In the genomic region with DNA sequence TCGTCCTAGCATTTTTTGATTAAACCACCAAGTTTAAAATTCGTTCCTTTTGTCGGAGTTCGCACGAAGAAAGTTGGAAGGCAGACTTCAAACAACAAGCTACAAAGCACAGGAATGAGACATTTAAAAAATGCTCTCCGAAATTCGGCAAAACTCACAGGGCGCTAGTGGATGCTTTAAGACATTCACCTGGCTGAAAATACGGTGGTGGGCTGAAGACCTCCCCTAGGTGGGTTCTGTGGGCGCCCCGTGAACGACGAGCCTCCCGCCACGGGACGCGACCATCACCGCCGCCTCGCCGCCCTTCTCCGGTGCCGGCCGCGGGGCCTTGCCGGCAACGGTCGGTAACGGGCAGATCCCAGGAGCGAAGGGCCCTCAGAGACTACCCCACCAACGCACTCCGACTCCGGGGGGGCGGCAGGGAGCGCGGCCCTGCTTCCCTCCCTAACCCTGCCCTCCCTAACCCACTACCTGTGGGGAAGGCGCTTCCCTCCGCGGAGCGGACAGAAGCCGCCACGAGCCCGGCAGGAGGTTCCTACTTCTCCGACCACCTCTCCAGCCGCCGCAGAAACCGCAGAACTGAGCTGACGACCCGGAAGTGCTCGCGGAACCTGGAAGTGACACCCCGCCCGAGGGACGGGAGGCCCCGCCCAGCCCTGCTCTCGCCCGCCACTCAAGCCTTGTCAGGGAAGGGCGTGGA, we compare ENCODE assay signal across 1 cellular context.
TF ChIP-seq lines count a peak whose summit lies in the region.

A gene with protein sequence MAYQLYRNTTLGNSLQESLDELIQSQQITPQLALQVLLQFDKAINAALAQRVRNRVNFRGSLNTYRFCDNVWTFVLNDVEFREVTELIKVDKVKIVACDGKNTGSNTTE (minus strand): TSS at position 581 of the 700 bp plus-strand sequence. CDS start 5,238 bp downstream, outside the sequence.

TF ChIP-seq in HepG2, 621 proteins besides CTCF, POLR2A, EP300 and RAD21 (continued from another document and continues in another):
- TF ChIP-seq, protein P1, sequence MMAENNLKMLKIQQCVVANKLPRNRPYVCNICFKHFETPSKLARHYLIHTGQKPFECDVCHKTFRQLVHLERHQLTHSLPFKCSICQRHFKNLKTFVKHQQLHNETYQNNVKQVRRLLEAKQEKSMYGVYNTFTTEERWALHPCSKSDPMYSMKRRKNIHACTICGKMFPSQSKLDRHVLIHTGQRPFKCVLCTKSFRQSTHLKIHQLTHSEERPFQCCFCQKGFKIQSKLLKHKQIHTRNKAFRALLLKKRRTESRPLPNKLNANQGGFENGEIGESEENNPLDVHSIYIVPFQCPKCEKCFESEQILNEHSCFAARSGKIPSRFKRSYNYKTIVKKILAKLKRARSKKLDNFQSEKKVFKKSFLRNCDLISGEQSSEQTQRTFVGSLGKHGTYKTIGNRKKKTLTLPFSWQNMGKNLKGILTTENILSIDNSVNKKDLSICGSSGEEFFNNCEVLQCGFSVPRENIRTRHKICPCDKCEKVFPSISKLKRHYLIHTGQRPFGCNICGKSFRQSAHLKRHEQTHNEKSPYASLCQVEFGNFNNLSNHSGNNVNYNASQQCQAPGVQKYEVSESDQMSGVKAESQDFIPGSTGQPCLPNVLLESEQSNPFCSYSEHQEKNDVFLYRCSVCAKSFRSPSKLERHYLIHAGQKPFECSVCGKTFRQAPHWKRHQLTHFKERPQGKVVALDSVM (CRISPR knock-in tag; IDR thresholded peaks at IDR 0.05): no peak
- TF ChIP-seq, protein P2, sequence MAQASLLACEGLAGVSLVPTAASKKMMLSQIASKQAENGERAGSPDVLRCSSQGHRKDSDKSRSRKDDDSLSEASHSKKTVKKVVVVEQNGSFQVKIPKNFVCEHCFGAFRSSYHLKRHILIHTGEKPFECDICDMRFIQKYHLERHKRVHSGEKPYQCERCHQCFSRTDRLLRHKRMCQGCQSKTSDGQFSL (CRISPR knock-in tag; IDR thresholded peaks at IDR 0.05): no peak
- no peak for TF ChIP-seq ZNF790 (CRISPR knock-in tag; IDR thresholded peaks at IDR 0.05; ENCODE audit: borderline replicate concordance)
- peak; percentile 31; the same call in 1 of the 2 replicates for TF ChIP-seq ZNF598 (CRISPR knock-in tag; IDR thresholded peaks at IDR 0.05; ENCODE audit: borderline replicate concordance)
- no peak for TF ChIP-seq RBAK (CRISPR knock-in tag; IDR thresholded peaks at IDR 0.05)
- TF ChIP-seq CBX2 (IDR thresholded peaks at IDR 0.05; ENCODE audit: low read depth, low read length): no peak
- no peak for TF ChIP-seq CBX2 (CRISPR knock-in tag; IDR thresholded peaks at IDR 0.05; ENCODE audit: low read depth)
- TF ChIP-seq ARHGAP35 (CRISPR knock-in tag; IDR thresholded peaks at IDR 0.05; ENCODE audit: borderline replicate concordance): peak; percentile 65; the same call in 1 of the 2 replicates
- TF ChIP-seq, protein P3, sequence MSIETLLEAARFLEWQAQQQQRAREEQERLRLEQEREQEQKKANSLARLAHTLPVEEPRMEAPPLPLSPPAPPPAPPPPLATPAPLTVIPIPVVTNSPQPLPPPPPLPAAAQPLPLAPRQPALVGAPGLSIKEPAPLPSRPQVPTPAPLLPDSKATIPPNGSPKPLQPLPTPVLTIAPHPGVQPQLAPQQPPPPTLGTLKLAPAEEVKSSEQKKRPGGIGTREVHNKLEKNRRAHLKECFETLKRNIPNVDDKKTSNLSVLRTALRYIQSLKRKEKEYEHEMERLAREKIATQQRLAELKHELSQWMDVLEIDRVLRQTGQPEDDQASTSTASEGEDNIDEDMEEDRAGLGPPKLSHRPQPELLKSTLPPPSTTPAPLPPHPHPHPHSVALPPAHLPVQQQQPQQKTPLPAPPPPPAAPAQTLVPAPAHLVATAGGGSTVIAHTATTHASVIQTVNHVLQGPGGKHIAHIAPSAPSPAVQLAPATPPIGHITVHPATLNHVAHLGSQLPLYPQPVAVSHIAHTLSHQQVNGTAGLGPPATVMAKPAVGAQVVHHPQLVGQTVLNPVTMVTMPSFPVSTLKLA (IDR thresholded peaks at IDR 0.05): no peak
- TF ChIP-seq ZNF296 (CRISPR knock-in tag; conservative IDR thresholded peaks at IDR 0.05): no peak
- TF ChIP-seq, protein P4, sequence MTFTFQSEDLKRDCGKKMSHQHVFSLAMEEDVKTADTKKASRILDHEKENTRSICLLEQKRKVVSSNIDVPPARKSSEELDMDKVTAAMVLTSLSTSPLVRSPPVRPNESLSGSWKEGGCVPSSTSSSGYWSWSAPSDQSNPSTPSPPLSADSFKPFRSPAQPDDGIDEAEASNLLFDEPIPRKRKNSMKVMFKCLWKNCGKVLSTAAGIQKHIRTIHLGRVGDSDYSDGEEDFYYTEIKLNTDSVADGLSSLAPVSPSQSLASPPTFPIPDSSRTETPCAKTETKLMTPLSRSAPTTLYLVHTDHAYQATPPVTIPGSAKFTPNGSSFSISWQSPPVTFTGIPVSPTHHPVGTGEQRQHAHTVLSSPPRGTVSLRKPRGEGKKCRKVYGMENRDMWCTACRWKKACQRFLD (CRISPR knock-in tag; IDR thresholded peaks at IDR 0.05; ENCODE audit: borderline replicate concordance): 0 out of 2 replicates have a peak, but pooled peaks have one; percentile 84
- peak; percentile 86 for TF ChIP-seq ZNF556 (CRISPR knock-in tag; IDR thresholded peaks at IDR 0.05; ENCODE audit: borderline replicate concordance)
- peak; percentile 73; the same call in 1 of the 2 replicates for TF ChIP-seq TARDBP (CRISPR knock-in tag; IDR thresholded peaks at IDR 0.05)
- TF ChIP-seq CHCHD3 (CRISPR knock-in tag; IDR thresholded peaks at IDR 0.05): no peak
- TF ChIP-seq ZNF256 (CRISPR knock-in tag; conservative IDR thresholded peaks at IDR 0.05): no peak
- TF ChIP-seq, protein P5, sequence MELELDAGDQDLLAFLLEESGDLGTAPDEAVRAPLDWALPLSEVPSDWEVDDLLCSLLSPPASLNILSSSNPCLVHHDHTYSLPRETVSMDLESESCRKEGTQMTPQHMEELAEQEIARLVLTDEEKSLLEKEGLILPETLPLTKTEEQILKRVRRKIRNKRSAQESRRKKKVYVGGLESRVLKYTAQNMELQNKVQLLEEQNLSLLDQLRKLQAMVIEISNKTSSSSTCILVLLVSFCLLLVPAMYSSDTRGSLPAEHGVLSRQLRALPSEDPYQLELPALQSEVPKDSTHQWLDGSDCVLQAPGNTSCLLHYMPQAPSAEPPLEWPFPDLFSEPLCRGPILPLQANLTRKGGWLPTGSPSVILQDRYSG (CRISPR knock-in tag; IDR thresholded peaks at IDR 0.05): no peak
- peak; percentile 88; the same call in 1 of the 2 replicates for TF ChIP-seq ZNF34 (CRISPR knock-in tag; IDR thresholded peaks at IDR 0.05; ENCODE audit: borderline replicate concordance)
- TF ChIP-seq SMARCE1 (IDR thresholded peaks at IDR 0.05; ENCODE audit: borderline replicate concordance): no peak
- no peak for TF ChIP-seq ZNF30 (CRISPR knock-in tag; IDR thresholded peaks at IDR 0.05)
- TF ChIP-seq, protein P6, sequence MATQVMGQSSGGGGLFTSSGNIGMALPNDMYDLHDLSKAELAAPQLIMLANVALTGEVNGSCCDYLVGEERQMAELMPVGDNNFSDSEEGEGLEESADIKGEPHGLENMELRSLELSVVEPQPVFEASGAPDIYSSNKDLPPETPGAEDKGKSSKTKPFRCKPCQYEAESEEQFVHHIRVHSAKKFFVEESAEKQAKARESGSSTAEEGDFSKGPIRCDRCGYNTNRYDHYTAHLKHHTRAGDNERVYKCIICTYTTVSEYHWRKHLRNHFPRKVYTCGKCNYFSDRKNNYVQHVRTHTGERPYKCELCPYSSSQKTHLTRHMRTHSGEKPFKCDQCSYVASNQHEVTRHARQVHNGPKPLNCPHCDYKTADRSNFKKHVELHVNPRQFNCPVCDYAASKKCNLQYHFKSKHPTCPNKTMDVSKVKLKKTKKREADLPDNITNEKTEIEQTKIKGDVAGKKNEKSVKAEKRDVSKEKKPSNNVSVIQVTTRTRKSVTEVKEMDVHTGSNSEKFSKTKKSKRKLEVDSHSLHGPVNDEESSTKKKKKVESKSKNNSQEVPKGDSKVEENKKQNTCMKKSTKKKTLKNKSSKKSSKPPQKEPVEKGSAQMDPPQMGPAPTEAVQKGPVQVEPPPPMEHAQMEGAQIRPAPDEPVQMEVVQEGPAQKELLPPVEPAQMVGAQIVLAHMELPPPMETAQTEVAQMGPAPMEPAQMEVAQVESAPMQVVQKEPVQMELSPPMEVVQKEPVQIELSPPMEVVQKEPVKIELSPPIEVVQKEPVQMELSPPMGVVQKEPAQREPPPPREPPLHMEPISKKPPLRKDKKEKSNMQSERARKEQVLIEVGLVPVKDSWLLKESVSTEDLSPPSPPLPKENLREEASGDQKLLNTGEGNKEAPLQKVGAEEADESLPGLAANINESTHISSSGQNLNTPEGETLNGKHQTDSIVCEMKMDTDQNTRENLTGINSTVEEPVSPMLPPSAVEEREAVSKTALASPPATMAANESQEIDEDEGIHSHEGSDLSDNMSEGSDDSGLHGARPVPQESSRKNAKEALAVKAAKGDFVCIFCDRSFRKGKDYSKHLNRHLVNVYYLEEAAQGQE (IDR thresholded peaks at IDR 0.05; ENCODE audit: borderline replicate concordance in 1 of 2, low read depth in 1 of 2, low read length in 2 of 2): peak in 1 of 2 experiments; percentile 30; a peak in 1 of 4 replicates
- TF ChIP-seq, protein P7, sequence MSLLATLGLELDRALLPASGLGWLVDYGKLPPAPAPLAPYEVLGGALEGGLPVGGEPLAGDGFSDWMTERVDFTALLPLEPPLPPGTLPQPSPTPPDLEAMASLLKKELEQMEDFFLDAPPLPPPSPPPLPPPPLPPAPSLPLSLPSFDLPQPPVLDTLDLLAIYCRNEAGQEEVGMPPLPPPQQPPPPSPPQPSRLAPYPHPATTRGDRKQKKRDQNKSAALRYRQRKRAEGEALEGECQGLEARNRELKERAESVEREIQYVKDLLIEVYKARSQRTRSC (CRISPR knock-in tag; IDR thresholded peaks at IDR 0.05; ENCODE audit: low read depth): no peak
- TF ChIP-seq MAFK (conservative IDR thresholded peaks at IDR 0.05 in 1 of 2, IDR thresholded peaks at IDR 0.05 in 1 of 2; ENCODE audit: low read length in 2 of 2): no peak
- TF ChIP-seq FOXA3 (CRISPR knock-in tag; IDR thresholded peaks at IDR 0.05): 0 out of 2 replicates have a peak, but pooled peaks have one; percentile 30
- TF ChIP-seq SP4 (CRISPR knock-in tag; IDR thresholded peaks at IDR 0.05): peak; percentile 87
- TF ChIP-seq, protein P8, sequence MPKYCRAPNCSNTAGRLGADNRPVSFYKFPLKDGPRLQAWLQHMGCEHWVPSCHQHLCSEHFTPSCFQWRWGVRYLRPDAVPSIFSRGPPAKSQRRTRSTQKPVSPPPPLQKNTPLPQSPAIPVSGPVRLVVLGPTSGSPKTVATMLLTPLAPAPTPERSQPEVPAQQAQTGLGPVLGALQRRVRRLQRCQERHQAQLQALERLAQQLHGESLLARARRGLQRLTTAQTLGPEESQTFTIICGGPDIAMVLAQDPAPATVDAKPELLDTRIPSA (CRISPR knock-in tag; IDR thresholded peaks at IDR 0.05; ENCODE audit: borderline replicate concordance): no peak
- 0 out of 2 replicates have a peak, but pooled peaks have one; percentile 47 for TF ChIP-seq ZNF776 (CRISPR knock-in tag; IDR thresholded peaks at IDR 0.05)
- TF ChIP-seq SYNCRIP (IDR thresholded peaks at IDR 0.05; ENCODE audit: insufficient read depth, low read depth, low read length): no peak
- peak; percentile 91 for TF ChIP-seq RBM39 (IDR thresholded peaks at IDR 0.05; ENCODE audit: low read depth, low read length, poor library complexity, severe bottlenecking)
- TF ChIP-seq SAFB2 (CRISPR knock-in tag; IDR thresholded peaks at IDR 0.05; ENCODE audit: borderline replicate concordance, low read depth): no peak
- no peak for TF ChIP-seq SMAD9 (CRISPR knock-in tag; IDR thresholded peaks at IDR 0.05)
- TF ChIP-seq FOXJ3 (CRISPR knock-in tag; IDR thresholded peaks at IDR 0.05; ENCODE audit: borderline replicate concordance): no peak
- TF ChIP-seq STAG1 (CRISPR knock-in tag; IDR thresholded peaks at IDR 0.05): no peak
- TF ChIP-seq, protein P9, sequence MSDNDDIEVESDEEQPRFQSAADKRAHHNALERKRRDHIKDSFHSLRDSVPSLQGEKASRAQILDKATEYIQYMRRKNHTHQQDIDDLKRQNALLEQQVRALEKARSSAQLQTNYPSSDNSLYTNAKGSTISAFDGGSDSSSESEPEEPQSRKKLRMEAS (IDR thresholded peaks at IDR 0.05): peak; percentile 65
- TF ChIP-seq SNAPC2 (CRISPR knock-in tag; IDR thresholded peaks at IDR 0.05): no peak
- no peak for TF ChIP-seq NR3C1 (CRISPR knock-in tag; IDR thresholded peaks at IDR 0.05)
- no peak for TF ChIP-seq ZNF10 (CRISPR knock-in tag; IDR thresholded peaks at IDR 0.05; ENCODE audit: borderline replicate concordance, low read depth)
- TF ChIP-seq, protein P10, sequence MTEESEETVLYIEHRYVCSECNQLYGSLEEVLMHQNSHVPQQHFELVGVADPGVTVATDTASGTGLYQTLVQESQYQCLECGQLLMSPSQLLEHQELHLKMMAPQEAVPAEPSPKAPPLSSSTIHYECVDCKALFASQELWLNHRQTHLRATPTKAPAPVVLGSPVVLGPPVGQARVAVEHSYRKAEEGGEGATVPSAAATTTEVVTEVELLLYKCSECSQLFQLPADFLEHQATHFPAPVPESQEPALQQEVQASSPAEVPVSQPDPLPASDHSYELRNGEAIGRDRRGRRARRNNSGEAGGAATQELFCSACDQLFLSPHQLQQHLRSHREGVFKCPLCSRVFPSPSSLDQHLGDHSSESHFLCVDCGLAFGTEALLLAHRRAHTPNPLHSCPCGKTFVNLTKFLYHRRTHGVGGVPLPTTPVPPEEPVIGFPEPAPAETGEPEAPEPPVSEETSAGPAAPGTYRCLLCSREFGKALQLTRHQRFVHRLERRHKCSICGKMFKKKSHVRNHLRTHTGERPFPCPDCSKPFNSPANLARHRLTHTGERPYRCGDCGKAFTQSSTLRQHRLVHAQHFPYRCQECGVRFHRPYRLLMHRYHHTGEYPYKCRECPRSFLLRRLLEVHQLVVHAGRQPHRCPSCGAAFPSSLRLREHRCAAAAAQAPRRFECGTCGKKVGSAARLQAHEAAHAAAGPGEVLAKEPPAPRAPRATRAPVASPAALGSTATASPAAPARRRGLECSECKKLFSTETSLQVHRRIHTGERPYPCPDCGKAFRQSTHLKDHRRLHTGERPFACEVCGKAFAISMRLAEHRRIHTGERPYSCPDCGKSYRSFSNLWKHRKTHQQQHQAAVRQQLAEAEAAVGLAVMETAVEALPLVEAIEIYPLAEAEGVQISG (CRISPR knock-in tag; IDR thresholded peaks at IDR 0.05): peak; percentile 46
- TF ChIP-seq ZNF235 (CRISPR knock-in tag; IDR thresholded peaks at IDR 0.05; ENCODE audit: borderline replicate concordance): peak; percentile 46; the same call in 1 of the 2 replicates
- TF ChIP-seq ZNF839 (CRISPR knock-in tag; IDR thresholded peaks at IDR 0.05; ENCODE audit: borderline replicate concordance): no peak; the same call in 1 of the 2 replicates
- TF ChIP-seq, protein P11, sequence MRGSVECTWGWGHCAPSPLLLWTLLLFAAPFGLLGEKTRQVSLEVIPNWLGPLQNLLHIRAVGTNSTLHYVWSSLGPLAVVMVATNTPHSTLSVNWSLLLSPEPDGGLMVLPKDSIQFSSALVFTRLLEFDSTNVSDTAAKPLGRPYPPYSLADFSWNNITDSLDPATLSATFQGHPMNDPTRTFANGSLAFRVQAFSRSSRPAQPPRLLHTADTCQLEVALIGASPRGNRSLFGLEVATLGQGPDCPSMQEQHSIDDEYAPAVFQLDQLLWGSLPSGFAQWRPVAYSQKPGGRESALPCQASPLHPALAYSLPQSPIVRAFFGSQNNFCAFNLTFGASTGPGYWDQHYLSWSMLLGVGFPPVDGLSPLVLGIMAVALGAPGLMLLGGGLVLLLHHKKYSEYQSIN (CRISPR knock-in tag; IDR thresholded peaks at IDR 0.05; ENCODE audit: borderline replicate concordance): no peak
- peak; percentile 66; the same call in 1 of the 2 replicates for TF ChIP-seq ZNF33A (CRISPR knock-in tag; IDR thresholded peaks at IDR 0.05; ENCODE audit: borderline replicate concordance)
- no peak for TF ChIP-seq ETV5 (CRISPR knock-in tag; IDR thresholded peaks at IDR 0.05; ENCODE audit: borderline replicate concordance)
- TF ChIP-seq MTA1 (CRISPR knock-in tag; IDR thresholded peaks at IDR 0.05; ENCODE audit: borderline replicate concordance): 0 out of 2 replicates have a peak, but pooled peaks have one; percentile 43
- no peak for TF ChIP-seq ATRX (CRISPR knock-in tag; IDR thresholded peaks at IDR 0.05; ENCODE audit: borderline replicate concordance)
- TF ChIP-seq ZNF530 (CRISPR knock-in tag; IDR thresholded peaks at IDR 0.05; ENCODE audit: low read depth): no peak
